ENCODE assay signal across 19 cellular contexts in the genomic region with DNA sequence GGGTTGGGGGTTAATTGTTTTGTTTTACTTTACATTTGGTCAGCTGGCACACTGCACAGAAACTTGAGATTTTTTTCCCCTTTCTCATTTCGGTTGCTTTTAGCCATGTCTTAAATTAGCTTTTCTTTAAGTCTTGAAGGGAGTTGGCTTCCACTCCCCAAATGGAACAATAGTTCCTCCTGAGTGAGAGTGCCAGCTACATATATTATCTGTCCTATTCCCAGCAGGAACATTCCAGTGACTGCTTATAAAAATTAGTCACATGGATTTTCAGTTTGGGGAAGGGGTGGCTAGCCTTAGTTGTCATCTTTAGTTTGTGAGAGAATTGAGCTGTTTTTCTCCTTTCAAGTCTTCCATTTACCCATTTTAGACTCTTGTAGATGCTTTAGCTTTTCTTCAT.
DNase-seq lines count a peak whose midpoint lies in the region; TF ChIP-seq lines count a peak whose summit lies in the region.
"Had no signal": no experiment of that assay in that cellular context is flagged by ENCODE, and none has a peak within 500 bp of the region (broad histone marks: within the 10 kb centered on the region; RNA-seq: fewer than 3 reads in every experiment).

No MANE protein-coding gene starts in this region.

- no peak overlapping the region for H2AFZ ChIP-seq in neural progenitor cell (replicated peaks)

- 20 to 64% methylated on average over 1 of the region's 1 CpG for WGBS in endodermal cell (ENCODE audit: insufficient coverage in 1 of 2, insufficient read length in 1 of 2), 2 experiments

- H3K9me3 Mint-ChIP-seq in Caco-2 (ENCODE audit: unreplicated experiment) (no peaks in the 10 kb centered on the region), endodermal cell (peaks cover 5% of the 10 kb centered on the region), neural progenitor cell (peaks cover 16% of the 10 kb centered on the region)
- H3K9me3 Mint-ChIP-seq in activated CD4-positive, alpha-beta memory T cell treated with anti-CD3 and anti-CD28 coated beads for 36 hours, result peaks cover 11% of the 10 kb centered on the region

- H3K4me3 ChIP-seq in Caco-2 (ENCODE audit: low read depth, low read length), result no peak overlapping the region
- H3K4me3 ChIP-seq in endodermal cell (ENCODE audit: low read length), result no peak overlapping the region
- no peak overlapping the region for H3K4me3 ChIP-seq in neural progenitor cell
- H3K4me3 ChIP-seq: BLaER1 treated with 17β-estradiol and CSF1 and Interleukin-3, amounts not matched to agents 10 nM and 100 nM; spleen had no signal

- POLR2A ChIA-PET in Caco-2 (lab: Charles Lee), result no interaction called here
- POLR2A ChIA-PET in activated CD4-positive, alpha-beta memory T cell treated with anti-CD3 and anti-CD28 coated beads for 36 hours (lab: Charles Lee), result no interaction called here

- TF ChIP-seq CTCF in Caco-2 (IDR thresholded peaks at IDR 0.05; ENCODE audit: insufficient read depth in 1 of 2, low read depth in 1 of 2, low read length in 1 of 2, severe bottlenecking in 1 of 2, unreplicated experiment in 1 of 2), result no peak
- TF ChIP-seq CTCF in endodermal cell (conservative IDR thresholded peaks at IDR 0.05), result no peak
- TF ChIP-seq CTCF in neural progenitor cell (IDR thresholded peaks at IDR 0.05), result no peak

- BruUV-seq in Caco-2 (replicated peaks; lab: Mats Ljungman, UMichigan), result no TSS peak

- no peaks in the 10 kb centered on the region for H3K27me3 ChIP-seq in Caco-2 (replicated peaks; ENCODE audit: control insufficient read depth, insufficient read depth, low read length)
- no peaks in the 10 kb centered on the region for H3K27me3 ChIP-seq in endodermal cell (ENCODE audit: control insufficient read depth, insufficient read depth, low read length, poor library complexity, severe bottlenecking)
- no peaks in the 10 kb centered on the region for H3K27me3 ChIP-seq in neural progenitor cell
- H3K27me3 ChIP-seq: BLaER1 treated with 17β-estradiol and CSF1 and Interleukin-3, amounts not matched to agents 10 nM and 100 nM; spleen had no signal

- H3K4me2 ChIP-seq in neural progenitor cell, result no peak overlapping the region

- peak overlapping the region; percentile 94 for H3K27ac ChIP-seq in endodermal cell (ENCODE audit: low read depth, low read length)
- no peak overlapping the region for H3K27ac ChIP-seq in neural progenitor cell
- H3K27ac ChIP-seq: BLaER1 treated with 17β-estradiol and CSF1 and Interleukin-3, amounts not matched to agents 10 nM and 100 nM; KMS-11; spleen had no signal

- H3K4me3 Mint-ChIP-seq in Caco-2 (ENCODE audit: unreplicated experiment) (peak overlapping the region; percentile 30), endodermal cell (no peak overlapping the region), neural progenitor cell (no peak overlapping the region)
- H3K4me3 Mint-ChIP-seq in activated CD4-positive, alpha-beta memory T cell treated with anti-CD3 and anti-CD28 coated beads for 36 hours, result no peak overlapping the region
- H3K4me3 Mint-ChIP-seq: T-cell had no signal

- H3K27ac Mint-ChIP-seq in Caco-2 (ENCODE audit: unreplicated experiment) (peak overlapping the region; percentile 57), endodermal cell (no peak overlapping the region), neural progenitor cell (peak overlapping the region; percentile 99)
- H3K27ac Mint-ChIP-seq in activated CD4-positive, alpha-beta memory T cell treated with anti-CD3 and anti-CD28 coated beads for 36 hours, result no peak overlapping the region
- H3K27ac Mint-ChIP-seq: T-cell had no signal

- CTCF ChIA-PET in Caco-2 (lab: Charles Lee), result no interaction called here
- CTCF ChIA-PET in activated CD4-positive, alpha-beta memory T cell treated with anti-CD3 and anti-CD28 coated beads for 36 hours (lab: Charles Lee), result no interaction called here

- H3K36me3 ChIP-seq in Caco-2 (ENCODE audit: control insufficient read depth, insufficient read depth, low read length) (no peaks in the 10 kb centered on the region), endodermal cell (ENCODE audit: control insufficient read depth, insufficient read depth, low read length) (no peaks in the 10 kb centered on the region), neural progenitor cell (no peaks in the 10 kb centered on the region)
- H3K36me3 ChIP-seq: BLaER1 treated with 17β-estradiol and CSF1 and Interleukin-3, amounts not matched to agents 10 nM and 100 nM; spleen had no signal

- intact Hi-C loops in Caco-2 (cut with micrococcal nuclease; ENCODE audit: unreplicated experiment), result no loop called here
- intact Hi-C loops in activated CD4-positive, alpha-beta memory T cell treated with anti-CD3 and anti-CD28 coated beads for 36 hours (cut with micrococcal nuclease), result no loop called here

- H3K27me3 Mint-ChIP-seq in Caco-2 (ENCODE audit: insufficient read depth, unreplicated experiment) (no peaks in the 10 kb centered on the region), endodermal cell (ENCODE audit: insufficient read depth) (no peaks in the 10 kb centered on the region), neural progenitor cell (ENCODE audit: insufficient read depth, low read depth) (peaks cover 3% of the 10 kb centered on the region)
- H3K27me3 Mint-ChIP-seq in activated CD4-positive, alpha-beta memory T cell treated with anti-CD3 and anti-CD28 coated beads for 36 hours, result no peaks in the 10 kb centered on the region
- H3K27me3 Mint-ChIP-seq: T-cell had no signal

- H3K4me1 Mint-ChIP-seq in Caco-2 (ENCODE audit: low read depth, unreplicated experiment) (peaks cover 13% of the 10 kb centered on the region), endodermal cell (peaks cover 6% of the 10 kb centered on the region), neural progenitor cell (peaks cover 32% of the 10 kb centered on the region)
- H3K4me1 Mint-ChIP-seq in activated CD4-positive, alpha-beta memory T cell treated with anti-CD3 and anti-CD28 coated beads for 36 hours (ENCODE audit: low read depth), result no peaks in the 10 kb centered on the region

- H3K4me1 ChIP-seq in Caco-2, result 0 out of 2 replicates have a peak, but pooled peaks cover 9% of the 10 kb centered on the region
- H3K4me1 ChIP-seq in endodermal cell (ENCODE audit: control insufficient read depth, insufficient read depth, low read length), result no peaks in the 10 kb centered on the region
- H3K4me1 ChIP-seq in neural progenitor cell, result peaks cover 12% of the 10 kb centered on the region
- H3K4me1 ChIP-seq: spleen had no signal

- no peaks in the 10 kb centered on the region for H3F3A ChIP-seq in neural progenitor cell (ENCODE audit: low read depth)

- H3K9ac ChIP-seq in endodermal cell (ENCODE audit: extremely low read depth, low read length, poor library complexity, severe bottlenecking), result no peak overlapping the region
- H3K9ac ChIP-seq in neural progenitor cell, result no peak overlapping the region
- H3K9ac ChIP-seq: BLaER1 treated with 17β-estradiol and CSF1 and Interleukin-3, amounts not matched to agents 10 nM and 100 nM; KMS-11 had no signal

- no peaks in the 10 kb centered on the region for H4K20me1 ChIP-seq in neural progenitor cell (ENCODE audit: low read depth)
- H4K20me1 ChIP-seq: BLaER1 treated with 17β-estradiol and CSF1 and Interleukin-3, amounts not matched to agents 10 nM and 100 nM had no signal

- H3K9me3 ChIP-seq in Caco-2 (no peaks in the 10 kb centered on the region), endodermal cell (ENCODE audit: control insufficient read depth, low read length) (peaks cover 8% of the 10 kb centered on the region), neural progenitor cell (ENCODE audit: low read depth) (no peaks in the 10 kb centered on the region)

- H3K36me3 Mint-ChIP-seq in Caco-2 (ENCODE audit: insufficient read depth, unreplicated experiment) (no peaks in the 10 kb centered on the region), endodermal cell (ENCODE audit: low read depth) (no peaks in the 10 kb centered on the region), neural progenitor cell (no peaks in the 10 kb centered on the region)
- no peaks in the 10 kb centered on the region for H3K36me3 Mint-ChIP-seq in activated CD4-positive, alpha-beta memory T cell treated with anti-CD3 and anti-CD28 coated beads for 36 hours
- H3K36me3 Mint-ChIP-seq: T-cell had no signal

- H3K79me2 ChIP-seq in neural progenitor cell (ENCODE audit: low read depth), result no peaks in the 10 kb centered on the region

- no peak for DNase-seq in Caco-2
- peak; percentile 2 for DNase-seq in LHCN-M2 (ENCODE audit: low read depth)
- no peak for DNase-seq in endodermal cell
- DNase-seq in neural progenitor cell (ENCODE audit: low spot score), result no peak
- DNase-seq in NCI-H2171 (lab: John Stamatoyannopoulos, UW), result no peak
- no peak for DNase-seq in LoVo (ENCODE audit: low spot score)
- no peak for DNase-seq in NCI-H1417 (lab: John Stamatoyannopoulos, UW)
- no peak for DNase-seq in activated CD4-positive, alpha-beta memory T cell treated with anti-CD3 and anti-CD28 coated beads for 36 hours
- DNase-seq: activated CD4-positive, alpha-beta T cell treated with anti-CD3 and anti-CD28 coated beads, Interleukin-2, amount 50 U/mL, for 4 hours; H7; hypothalamus; NCI-H1417 treated with DMSO at 0.1 percent for 48 hours; NCI-H2171 treated with DMSO at 0.1 percent for 48 hours; NCI-H526 treated with DMSO at 0.1 percent for 48 hours; spleen; stimulated activated CD4-positive, alpha-beta T cell treated with anti-CD3 and anti-CD28 coated beads, Interleukin-4, amount 100 ng/mL, for 4 hours; T-cell had no signal

Comparison
In these comparisons a context has a peak if more than half of its experiments do, and no peak if none do; other contexts are left out.
1. H3K27ac Mint-ChIP-seq: peak in Caco-2 (single experiment) and neural progenitor cell (single experiment); none in endodermal cell (single experiment) and activated CD4-positive, alpha-beta memory T cell treated with anti-CD3 and anti-CD28 coated beads for 36 hours (single experiment).